35 cellular contexts compared by ENCODE assay signal in the genomic region with DNA sequence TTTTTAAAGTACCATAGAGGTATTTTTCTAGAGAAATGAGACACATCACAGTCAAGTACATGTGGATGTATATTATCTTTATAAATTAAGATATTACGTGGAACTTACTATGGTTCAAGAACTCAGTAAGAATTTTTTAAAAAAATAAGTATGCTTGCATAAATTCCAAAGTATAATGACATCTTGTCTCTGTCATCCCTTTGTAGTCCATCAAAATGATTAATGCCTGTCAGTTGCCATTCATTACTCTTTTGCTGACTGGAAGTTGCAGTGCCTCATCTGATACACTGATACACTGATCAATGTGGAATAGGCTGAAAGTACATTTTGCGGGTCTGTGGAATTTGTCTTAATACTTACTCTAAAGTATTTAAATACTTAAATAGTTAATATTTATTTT.
"Had no signal": no experiment of that assay in that cellular context is flagged by ENCODE, and none has a peak within 500 bp of the region (broad histone marks: within the 10 kb centered on the region; RNA-seq: fewer than 3 reads in every experiment).

No MANE protein-coding gene starts in this region.

- H3K36me3 ChIP-seq: MG63 had no signal

- DNase-seq: Karpas-422, Kasumi-1, KG1, MG63, MM.1S, MV-4-11, NCI-H1048, NCI-H1092, NCI-H1092 treated with DMSO at 0.1 percent for 48 hours, NCI-H1105, NCI-H1105 treated with DMSO at 0.1 percent for 48 hours, NCI-H1417, NCI-H1417 treated with DMSO at 0.1 percent for 48 hours, NCI-H1436, NCI-H1436 treated with DMSO at 0.1 percent for 48 hours, NCI-H146, NCI-H1694, NCI-H1694 treated with DMSO at 0.1 percent for 48 hours, NCI-H187, NCI-H187 treated with DMSO at 0.1 percent for 48 hours, NCI-H1930, NCI-H2029, NCI-H2029 treated with DMSO at 0.1 percent for 48 hours, NCI-H2081, NCI-H2081 treated with DMSO at 0.1 percent for 48 hours, NCI-H2107, NCI-H2171, NCI-H2171 treated with DMSO at 0.1 percent for 48 hours, NCI-H2227 treated with DMSO at 0.1 percent for 48 hours, NCI-H226, NCI-H345, NCI-H446, NCI-H446 treated with DMSO at 0.1 percent for 48 hours, NCI-H510A had no signal

- H3K4me2 ChIP-seq: KMS-11 had no signal

- H3K4me3 ChIP-seq: MG63 had no signal

- H3K9me3 ChIP-seq: MG63 had no signal

- H3K27me3 ChIP-seq: MG63 had no signal

- H3K9ac ChIP-seq: KMS-11 had no signal

- H3K27ac ChIP-seq: KMS-11 had no signal
